Comparison of ENCODE assay signal across 18 cellular contexts in the genomic region with DNA sequence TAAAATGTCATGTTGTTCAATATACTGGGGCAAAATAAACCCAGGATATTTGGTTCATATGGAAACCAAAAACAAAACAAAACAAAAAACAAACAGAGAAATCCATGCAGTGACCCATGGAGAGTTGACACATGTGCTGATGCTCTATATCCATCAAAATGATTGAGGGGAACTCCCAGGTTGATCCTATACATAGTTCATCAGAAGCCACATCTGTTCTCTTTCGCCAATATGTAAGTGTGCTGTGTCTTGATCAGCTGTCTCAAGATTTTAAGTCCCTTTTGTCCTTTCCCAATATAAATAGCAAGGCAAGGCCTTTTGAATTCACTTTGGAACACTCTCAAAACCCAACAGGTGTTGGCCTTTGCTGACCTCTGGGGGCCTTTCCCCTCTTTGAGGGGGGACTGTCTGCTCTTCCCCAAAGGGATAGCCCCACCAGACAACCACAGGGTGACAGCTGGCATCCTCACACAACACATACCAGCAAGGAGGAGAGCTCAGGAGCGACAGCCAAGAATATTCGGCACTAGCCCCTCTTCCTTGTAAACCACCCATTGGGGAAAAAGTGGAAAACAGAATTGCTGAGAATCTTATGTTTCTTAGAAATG.
"Had no signal": no experiment of that assay in that cellular context is flagged by ENCODE, and none has a peak within 500 bp of the region (broad histone marks: within the 10 kb centered on the region; RNA-seq: fewer than 3 reads in every experiment).

No MANE protein-coding gene starts in this region.

- H3K27ac ChIP-seq: dorsolateral prefrontal cortex, right atrium auricular region, thyroid gland, uterus had no signal

- H3K9me3 ChIP-seq: right atrium auricular region, thyroid gland, uterus had no signal

- H3K4me3 ChIP-seq: dorsolateral prefrontal cortex, lung, right atrium auricular region, smooth muscle cell, thyroid gland, uterus had no signal

- DNase-seq: activated CD4-positive, alpha-beta T cell treated with anti-CD3 and anti-CD28 coated beads, Interleukin-2, amount 10 ng/mL, durations not matched to agents 24 days and 14 days; activated CD8-positive, alpha-beta T cell treated with anti-CD3 and anti-CD28 coated beads for 36 hours; activated naive CD4-positive, alpha-beta T cell treated with anti-CD3 and anti-CD28 coated beads for 36 hours; activated naive CD8-positive, alpha-beta T cell treated with anti-CD3 and anti-CD28 coated beads, Interleukin-2, amount 50 U/mL, for 24 hours; activated T-cell treated with anti-CD3 and anti-CD28 coated beads, Interleukin-2, amount 50 U/mL, for 1 hour; anterior cingulate cortex; caudate nucleus; dorsolateral prefrontal cortex; head of caudate nucleus; kidney; midbrain; stimulated activated CD4-positive, alpha-beta T cell treated with anti-CD3 and anti-CD28 coated beads, Interleukin-4, amount 100 ng/mL, for 24 hours; T-helper 1 cell; thyroid gland; uterus had no signal

- H3K27me3 ChIP-seq: dorsolateral prefrontal cortex, right atrium auricular region, thyroid gland, uterus had no signal

- H3K4me1 ChIP-seq: right atrium auricular region, thyroid gland, uterus had no signal

- H3K36me3 ChIP-seq: right atrium auricular region, thyroid gland, uterus had no signal

- H3K4me2 ChIP-seq: smooth muscle cell had no signal
